ENCODE assay signal across 23 cellular contexts in the genomic region with DNA sequence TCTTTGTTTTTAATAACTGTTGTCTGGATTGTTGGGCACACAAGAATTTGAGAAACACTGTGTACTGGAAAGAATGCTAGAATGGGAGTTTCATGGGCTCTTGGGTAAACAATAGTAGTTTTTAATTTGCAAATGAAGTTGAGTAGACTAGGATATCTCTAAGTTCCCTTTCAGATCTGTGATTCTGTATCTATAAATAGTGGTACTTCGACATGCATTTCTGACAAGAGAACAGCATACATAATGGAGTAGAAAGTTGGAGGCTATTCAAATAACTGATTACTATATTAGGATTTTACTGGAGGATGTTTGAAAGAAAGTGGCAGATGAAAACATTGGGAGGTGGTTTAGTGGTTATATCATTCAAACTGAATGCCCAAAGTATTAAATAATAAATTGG.
"Had no signal": no experiment of that assay in that cellular context is flagged by ENCODE, and none has a peak within 500 bp of the region (broad histone marks: within the 10 kb centered on the region; RNA-seq: fewer than 3 reads in every experiment).

No MANE protein-coding gene starts in this region.

- H3K27me3 ChIP-seq: esophagus muscularis mucosa, gastrocnemius medialis, right lobe of liver, spleen, testis, tibial nerve, upper lobe of right lung, vagina had no signal

- H3K4me1 Mint-ChIP-seq: nephron; stimulated activated naive CD8-positive, alpha-beta T cell treated with anti-CD3 and anti-CD28 coated beads, Interleukin-15, amount 100 ng/mL, for 72 hours had no signal

- H3K27me3 Mint-ChIP-seq: stimulated activated naive B cell treated with anti-CD40 and anti-IgM and Interleukin-4, amounts not matched to agents 10 μg/mL and 1 μg/mL and 100 μg/mL, for 72 hours; stimulated activated naive CD8-positive, alpha-beta T cell treated with anti-CD3 and anti-CD28 coated beads, Interleukin-15, amount 100 ng/mL, for 72 hours had no signal

- H3K4me1 ChIP-seq: prostate gland, right lobe of liver, upper lobe of right lung, vagina had no signal

- DNase-seq: effector memory CD4-positive, alpha-beta T cell; gastrocnemius medialis; kidney; left colon; mammary epithelial cell; occipital lobe; right lobe of liver; spleen; stimulated activated CD4-positive, alpha-beta T cell treated with anti-CD3 and anti-CD28 coated beads, Interleukin-15, amount 100 ng/mL, for 24 hours; stimulated activated CD4-positive, alpha-beta T cell treated with anti-CD3 and anti-CD28 coated beads, Interleukin-1b, Interleukin-23, amount 100 ng/mL, for 48 hours; stimulated activated CD4-positive, alpha-beta T cell treated with anti-CD3 and anti-CD28 coated beads, Interleukin-4, amount 100 ng/mL, for 24 hours; stimulated activated naive B cell treated with anti-CD40 and anti-IgM and Interleukin-4, amounts not matched to agents 10 μg/mL and 1 μg/mL and 100 μg/mL, for 72 hours; stimulated activated naive CD8-positive, alpha-beta T cell treated with anti-CD3 and anti-CD28 coated beads, Interleukin-15, amount 100 ng/mL, for 72 hours; testis; upper lobe of right lung had no signal

- ATAC-seq: gastrocnemius medialis; left colon; right lobe of liver; stimulated activated naive B cell treated with anti-CD40 and anti-IgM and Interleukin-4, amounts not matched to agents 10 μg/mL and 1 μg/mL and 100 μg/mL, for 72 hours; stimulated activated naive CD8-positive, alpha-beta T cell treated with anti-CD3 and anti-CD28 coated beads, Interleukin-15, amount 100 ng/mL, for 72 hours; upper lobe of right lung had no signal

- H3K4me3 ChIP-seq: coronary artery, esophagus muscularis mucosa, gastrocnemius medialis, prostate gland, right lobe of liver, spleen, testis, tibial nerve, upper lobe of right lung, vagina had no signal

- H3K27ac ChIP-seq: coronary artery, epithelial cell of prostate, parathyroid adenoma, prostate gland, right lobe of liver, spleen, testis, tibial nerve, upper lobe of right lung, vagina had no signal

- H3K27ac Mint-ChIP-seq: nephron; stimulated activated naive B cell treated with anti-CD40 and anti-IgM and Interleukin-4, amounts not matched to agents 10 μg/mL and 1 μg/mL and 100 μg/mL, for 72 hours had no signal

- H3K4me3 Mint-ChIP-seq: nephron; stimulated activated naive B cell treated with anti-CD40 and anti-IgM and Interleukin-4, amounts not matched to agents 10 μg/mL and 1 μg/mL and 100 μg/mL, for 72 hours; stimulated activated naive CD8-positive, alpha-beta T cell treated with anti-CD3 and anti-CD28 coated beads, Interleukin-15, amount 100 ng/mL, for 72 hours had no signal

- H3K36me3 ChIP-seq: prostate gland, upper lobe of right lung, vagina had no signal

- H3K9me3 ChIP-seq: esophagus muscularis mucosa, gastrocnemius medialis, prostate gland, right lobe of liver, testis, upper lobe of right lung, vagina had no signal
